ENCODE assay signal across 12 cellular contexts in the genomic region with DNA sequence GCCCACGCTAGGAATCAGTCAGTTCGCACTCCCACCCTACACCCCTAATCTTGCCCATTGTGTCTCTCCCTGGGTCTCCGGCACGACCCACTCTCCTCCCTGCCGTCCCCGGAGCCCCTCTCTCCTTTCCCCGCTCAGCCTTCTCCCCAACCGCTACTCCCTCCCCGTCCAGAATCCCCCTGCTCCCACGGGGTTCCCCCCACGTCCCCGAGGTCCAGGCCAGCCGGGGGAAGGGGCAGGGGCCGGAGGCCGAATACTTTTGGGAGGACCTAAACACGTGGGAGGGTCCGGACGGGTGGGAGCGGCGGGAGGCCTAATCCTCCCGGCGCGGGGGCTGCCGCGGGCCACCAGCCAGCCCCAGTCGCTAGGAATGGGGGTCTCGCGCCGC. TPM values are rescaled to one million over a fixed set of nuclear protein-coding genes. Genes with fewer than 3 reads are reported as not detected.
DNase-seq lines count a peak whose midpoint lies in the region; ATAC-seq and TF ChIP-seq lines count a peak whose summit lies in the region.
"Had no signal": no experiment of that assay in that cellular context is flagged by ENCODE, and none has a peak within 500 bp of the region (broad histone marks: within the 10 kb centered on the region; RNA-seq: fewer than 3 reads in every experiment).

No MANE protein-coding gene starts in this region.

- H3K4me1 ChIP-seq in muscle layer of duodenum (ENCODE audit: control insufficient read depth in 1 of 2, insufficient read depth in 2 of 2, low read length in 2 of 2), result peaks cover 5 to 51% of the 10 kb centered on the region in 2 donors
- peaks cover 2 to 61% (median 48%) of the 10 kb centered on the region in 5 donors for H3K4me1 ChIP-seq in subcutaneous abdominal adipose tissue (ENCODE audit: control insufficient read depth in 5 of 5, insufficient read depth in 5 of 5, low read length in 5 of 5)

- POLR2A ChIA-PET in WTC11 (lab: Charles Lee), result interaction anchor here (1.3 to 2.6 kb wide), 2 partner anchors 11 to 65 kb away, joined by 3 to 9 read pairs; a partner anchor contains a TSS

- peak overlapping the region; percentile 87 for H3K4me3 Mint-ChIP-seq in WTC11

- peaks cover 34% of the 10 kb centered on the region for H3K27me3 Mint-ChIP-seq in WTC11 (ENCODE audit: low read depth)

- H3K36me3 ChIP-seq in muscle layer of duodenum (ENCODE audit: control insufficient read depth in 1 of 2, insufficient read depth in 2 of 2, low read length in 2 of 2), result peaks cover 0 to 8% of the 10 kb centered on the region in 2 donors
- H3K36me3 ChIP-seq in subcutaneous abdominal adipose tissue (ENCODE audit: control insufficient read depth in 5 of 5, insufficient read depth in 5 of 5, low read length in 5 of 5), result peaks cover 0 to 18% (median 7%) of the 10 kb centered on the region in 5 donors

- peak overlapping the region; percentile 68 to 93 (median 84) for H3K9ac ChIP-seq in subcutaneous abdominal adipose tissue (ENCODE audit: low read length in 5 of 5)
- H3K9ac ChIP-seq: KMS-11 had no signal

- H3K27me3 ChIP-seq in muscle layer of duodenum (ENCODE audit: low read depth, low read length) (no peaks in the 10 kb centered on the region), subcutaneous abdominal adipose tissue (ENCODE audit: control insufficient read depth in 5 of 5, insufficient read depth in 4 of 5, low read length in 5 of 5) (peaks cover 0 to 19% (median 9%) of the 10 kb centered on the region in 5 donors)

- peak overlapping the region; percentile 33 to 49 for H3K4me3 ChIP-seq in foreskin fibroblast (ENCODE audit: low read depth in 1 of 2, low read length in 2 of 2)
- H3K4me3 ChIP-seq in muscle layer of duodenum (ENCODE audit: low read depth in 1 of 2, low read length in 2 of 2), result peak overlapping the region; percentile 55 to 72
- H3K4me3 ChIP-seq in subcutaneous abdominal adipose tissue (ENCODE audit: low read depth in 1 of 5, low read length in 5 of 5), result peak overlapping the region; percentile 62 to 83 (median 72)
- H3K4me3 ChIP-seq: SK-N-MC had no signal

- peaks cover 0 to 3% of the 10 kb centered on the region in 2 donors for H3K9me3 ChIP-seq in muscle layer of duodenum (ENCODE audit: control insufficient read depth in 1 of 2, low read length in 2 of 2)
- H3K9me3 ChIP-seq in subcutaneous abdominal adipose tissue (ENCODE audit: control insufficient read depth in 5 of 5, low read length in 5 of 5), result peaks cover 0 to 8% (median 0%) of the 10 kb centered on the region in 5 donors

- H3K4me1 Mint-ChIP-seq in WTC11, result peaks cover 54% of the 10 kb centered on the region

- H3K27ac ChIP-seq in muscle layer of duodenum (ENCODE audit: low read length) (no peak overlapping the region), subcutaneous abdominal adipose tissue (ENCODE audit: low read depth, low read length) (peak overlapping the region; percentile 91)
- H3K27ac ChIP-seq: KMS-11, SK-N-MC had no signal

- TF ChIP-seq CTCF in WTC11 (IDR thresholded peaks at IDR 0.05) (no peak), foreskin fibroblast (IDR thresholded peaks at IDR 0.05; ENCODE audit: low read depth, low read length) (no peak)

- peaks cover 32% of the 10 kb centered on the region for H3K36me3 Mint-ChIP-seq in WTC11

- no peak for DNase-seq in WTC11 (ENCODE audit: low spot score)
- no peak for DNase-seq in foreskin fibroblast
- DNase-seq in H4 (ENCODE audit: low spot score), result no peak
- DNase-seq in activated gamma-delta T cell treated with Interleukin-2 at 50 U/mL for 16 hours, result no peak
- DNase-seq: activated CD4-positive, alpha-beta T cell treated with anti-CD3 and anti-CD28 coated beads, Interleukin-2, amount 50 U/mL, for 4 hours; NCI-H2227 treated with DMSO at 0.1 percent for 48 hours had no signal

- ATAC-seq in WTC11, result no peak
- ATAC-seq in GM18520 (IDR thresholded peaks at IDR 0.05; ENCODE audit: unreplicated experiment), result no peak
- ATAC-seq in HG02852 (IDR thresholded peaks at IDR 0.05; ENCODE audit: unreplicated experiment), result no peak

- CTCF ChIA-PET in WTC11 (lab: Charles Lee), result interaction anchor here (1.0 to 1.7 kb wide), 5 partner anchors 12 to 65 kb away, joined by 3 to 6 read pairs (median 3); partner anchors contain the start of gene REPIN1

- peaks cover 15% of the 10 kb centered on the region for H3K9me3 Mint-ChIP-seq in WTC11

- H3K27ac Mint-ChIP-seq in WTC11, result no peak overlapping the region

TF ChIP-seq in WTC11, 78 proteins besides CTCF, POLR2A, EP300 and RAD21:
- TF ChIP-seq CDX4 (CRISPR knock-in tag; IDR thresholded peaks at IDR 0.05; ENCODE audit: borderline replicate concordance) (no peak), ZBTB43 (CRISPR knock-in tag; IDR thresholded peaks at IDR 0.05) (0 out of 2 replicates have a peak, but pooled peaks have one; percentile 46)

RNA-seq across cellular contexts. Expression of gene RARRES2, which starts 0.6 kb away (rescaled TPM):
- total RNA-seq in WTC11 (2021), result 193 to 230 TPM (median 197 TPM) in 3 replicates
- not detected in 2 replicates for total RNA-seq in H4 (2014; rRNA removed; shearing (Covaris generic))

RNA-seq across cellular contexts. Expression of gene ACTR3C, which starts 17.5 kb away (rescaled TPM):
- 0.96 to 1.5 TPM (median 1.4 TPM) in 3 replicates for total RNA-seq in WTC11 (2021)
- 0.23 TPM in 1 of 2 replicates, not detected in the other for total RNA-seq in H4 (2014; rRNA removed; shearing (Covaris generic))

RNA-seq across cellular contexts. Expression of gene LRRC61, which starts 17.7 kb away (rescaled TPM):
- total RNA-seq in WTC11 (2021), result 27.7 to 33.3 TPM (median 32.7 TPM) in 3 replicates
- total RNA-seq in H4 (2014; rRNA removed; shearing (Covaris generic)), result not detected in 2 replicates

RNA-seq across cellular contexts. Expression of gene REPIN1, which starts 27.8 kb away (rescaled TPM):
- total RNA-seq in WTC11 (2021), result 105 to 130 TPM (median 112 TPM) in 3 replicates
- total RNA-seq in H4 (2014; rRNA removed; shearing (Covaris generic)), result 40.4 and 48.3 TPM in 2 replicates

RNA-seq across cellular contexts. Expression of gene ZNF775, which starts 38.3 kb away (rescaled TPM):
- 24.1 to 26.6 TPM (median 25.4 TPM) in 3 replicates for total RNA-seq in WTC11 (2021)
- 0.56 and 0.90 TPM in 2 replicates for total RNA-seq in H4 (2014; rRNA removed; shearing (Covaris generic))

Comparison
In these comparisons a context has a peak if more than half of its experiments do, and no peak if none do; other contexts are left out.
1. RNA of gene RARRES2, which starts 0.6 kb away (total RNA-seq): 193 to 230 TPM in WTC11; not detected in H4; every median in the first group is over 100 times any median in the second.
2. RNA of gene LRRC61, which starts 17.7 kb away (total RNA-seq): 27.7 to 33.3 TPM in WTC11; not detected in H4; every median in the first group is over 10 times any median in the second.
3. Peak in every context shown above with its lines, with median percentiles within 50 percentile points of each other: H3K4me3 ChIP-seq.